Comparison of ENCODE assay signal across 1 cellular context in the genomic region with DNA sequence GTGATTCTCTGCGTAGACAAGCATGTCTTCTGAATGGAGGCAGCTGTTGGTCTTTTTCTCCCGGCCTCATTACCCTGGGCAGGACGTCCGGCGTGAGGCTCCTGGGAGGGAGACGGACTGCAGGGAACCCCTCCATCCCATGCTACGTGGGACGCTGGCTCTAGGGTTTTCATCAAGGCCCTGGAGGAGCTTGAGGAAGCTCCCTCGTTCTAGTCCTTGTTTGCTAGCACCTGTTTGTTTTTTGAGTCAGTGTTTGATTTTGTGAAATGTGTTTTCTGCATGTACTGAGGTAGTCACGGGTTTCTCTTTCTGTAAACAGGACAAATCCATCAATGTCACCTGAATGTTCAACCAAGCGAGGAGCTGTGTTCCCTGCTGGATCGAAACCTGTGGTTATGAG.
TF ChIP-seq lines count a peak whose summit lies in the region.

No MANE protein-coding gene starts in this region.

TF ChIP-seq in H1, 55 proteins besides CTCF, POLR2A, EP300 and RAD21:
- TF ChIP-seq, protein P1, sequence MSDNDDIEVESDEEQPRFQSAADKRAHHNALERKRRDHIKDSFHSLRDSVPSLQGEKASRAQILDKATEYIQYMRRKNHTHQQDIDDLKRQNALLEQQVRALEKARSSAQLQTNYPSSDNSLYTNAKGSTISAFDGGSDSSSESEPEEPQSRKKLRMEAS (IDR thresholded peaks at IDR 0.05): no peak
- no peak for TF ChIP-seq EZH2 (IDR thresholded peaks at IDR 0.05; ENCODE audit: low read depth, low read length, severe bottlenecking)
- TF ChIP-seq BRCA1 (IDR thresholded peaks at IDR 0.05; ENCODE audit: low read depth, low read length): no peak
- TF ChIP-seq, protein P2, sequence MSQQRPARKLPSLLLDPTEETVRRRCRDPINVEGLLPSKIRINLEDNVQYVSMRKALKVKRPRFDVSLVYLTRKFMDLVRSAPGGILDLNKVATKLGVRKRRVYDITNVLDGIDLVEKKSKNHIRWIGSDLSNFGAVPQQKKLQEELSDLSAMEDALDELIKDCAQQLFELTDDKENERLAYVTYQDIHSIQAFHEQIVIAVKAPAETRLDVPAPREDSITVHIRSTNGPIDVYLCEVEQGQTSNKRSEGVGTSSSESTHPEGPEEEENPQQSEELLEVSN (IDR thresholded peaks at IDR 0.05): no peak
- TF ChIP-seq SAP30 (IDR thresholded peaks at IDR 0.05; ENCODE audit: insufficient read depth, insufficient replicate concordance, low read length): no peak
